Comparison of ENCODE assay signal across 21 cellular contexts in genomic region chr14:52583544-52583943, GRCh38. TPM values are rescaled to one million over a fixed set of nuclear protein-coding genes. Genes with fewer than 3 reads are reported as not detected.
A peak's percentile ranks its signal among the peaks of the same experiment; 100 is the strongest.
DNase-seq lines count a peak whose midpoint lies in the region; ATAC-seq, FAIRE-seq and TF ChIP-seq lines count a peak whose summit lies in the region.
"Had no signal": no experiment of that assay in that cellular context is flagged by ENCODE, and none has a peak within 500 bp of the region (broad histone marks: within the 10 kb centered on the region; RNA-seq: fewer than 3 reads in every experiment).

No MANE protein-coding gene starts in this region.

- H3K27ac ChIP-seq in endothelial cell of umbilical vein (ENCODE audit: insufficient read depth, low read depth, low read length) (no peak overlapping the region), osteoblast (ENCODE audit: low read depth, low read length) (no peak overlapping the region), kidney (ENCODE audit: low read depth in 2 of 2, low read length in 2 of 2) (no peak overlapping the region)
- H3K27ac ChIP-seq: 22Rv1; BLaER1 treated with 17β-estradiol and CSF1 and Interleukin-3, amounts not matched to agents 10 nM and 100 nM; HL-60 had no signal

- CTCF ChIA-PET in endothelial cell of umbilical vein (lab: Charles Lee): no interaction called here

- H3K4me3 ChIP-seq in endothelial cell of umbilical vein (replicated peaks in 1 of 3; ENCODE audit: insufficient read depth in 1 of 3, low read depth in 1 of 3, low read length in 3 of 3) (no peak overlapping the region), osteoblast (ENCODE audit: insufficient read depth, low read length) (no peak overlapping the region), kidney (ENCODE audit: low read length in 2 of 2) (no peak overlapping the region)
- H3K4me3 ChIP-seq: BLaER1 treated with 17β-estradiol and CSF1 and Interleukin-3, amounts not matched to agents 10 nM and 100 nM had no signal

- no peaks in the 10 kb centered on the region for H3K27me3 ChIP-seq in endothelial cell of umbilical vein (ENCODE audit: control insufficient read depth in 2 of 2, insufficient read depth in 2 of 2, low read length in 2 of 2)
- H3K27me3 ChIP-seq in osteoblast (ENCODE audit: insufficient read depth, low read length): no peaks in the 10 kb centered on the region
- H3K27me3 ChIP-seq: BLaER1 treated with 17β-estradiol and CSF1 and Interleukin-3, amounts not matched to agents 10 nM and 100 nM had no signal

- in situ Hi-C loops in GM13977 (cut with MboI; ENCODE audit: low pct_unique_long_range_greater_than_20kb, low sequenced_read_pairs, unreplicated experiment): no loop called here

- H3K4me1 ChIP-seq in endothelial cell of umbilical vein (ENCODE audit: control insufficient read depth, extremely low read depth, insufficient read depth, low read length) (peaks cover 12% of the 10 kb centered on the region), osteoblast (ENCODE audit: insufficient read depth, low read length) (no peaks in the 10 kb centered on the region), kidney (ENCODE audit: control insufficient read depth in 1 of 2, insufficient read depth in 1 of 2, low read depth in 1 of 2, low read length in 2 of 2) (no peaks in the 10 kb centered on the region)
- H3K4me1 ChIP-seq: BLaER1 treated with 17β-estradiol and CSF1 and Interleukin-3, amounts not matched to agents 10 nM and 100 nM had no signal

- H3K79me2 ChIP-seq in endothelial cell of umbilical vein (ENCODE audit: control insufficient read depth, insufficient read depth, low read length): no peaks in the 10 kb centered on the region
- H3K79me2 ChIP-seq in osteoblast (ENCODE audit: insufficient read depth, low read length): no peaks in the 10 kb centered on the region

- dilution Hi-C loops in endothelial cell of umbilical vein (cut with MboI; ENCODE audit: extremely low pct_ligation_motif_present, low sequenced_read_pairs): no loop called here

- no peak for TF ChIP-seq POLR2A in endothelial cell of umbilical vein (IDR thresholded peaks at IDR 0.05; ENCODE audit: low read depth, low read length)

- FAIRE-seq in endothelial cell of umbilical vein (lab: Jason Lieb, UNC) (no peak), kidney (lab: Jason Lieb, UNC) (no peak)
- FAIRE-seq: GM12892 had no signal

- intact Hi-C loops in endothelial cell of umbilical vein (cut with micrococcal nuclease) (no loop called here), kidney (cut with DNase I) (no loop called here)

- H2AFZ ChIP-seq in endothelial cell of umbilical vein (ENCODE audit: low read depth, low read length) (no peak overlapping the region), osteoblast (ENCODE audit: low read length) (peak overlapping the region; percentile 11)

- peak overlapping the region; percentile 76 for H3K4me2 ChIP-seq in endothelial cell of umbilical vein (ENCODE audit: insufficient read depth, low read length)
- no peak overlapping the region for H3K4me2 ChIP-seq in osteoblast (ENCODE audit: insufficient read depth, low read length)
- H3K4me2 ChIP-seq: BLaER1 treated with 17β-estradiol and CSF1 and Interleukin-3, amounts not matched to agents 10 nM and 100 nM had no signal

- BruUV-seq in endothelial cell of umbilical vein (replicated peaks; lab: Mats Ljungman, UMichigan): no TSS peak

- no peaks in the 10 kb centered on the region for H3K9me3 ChIP-seq in endothelial cell of umbilical vein (replicated peaks; ENCODE audit: control insufficient read depth, insufficient read depth, low read length)
- no peaks in the 10 kb centered on the region for H3K9me3 ChIP-seq in osteoblast (ENCODE audit: low read depth, low read length)
- no peaks in the 10 kb centered on the region for H3K9me3 ChIP-seq in kidney (ENCODE audit: control insufficient read depth in 1 of 2, low read length in 2 of 2)
- H3K9me3 ChIP-seq: BLaER1 treated with 17β-estradiol and CSF1 and Interleukin-3, amounts not matched to agents 10 nM and 100 nM had no signal

- no peak for ATAC-seq in GM21619 (IDR thresholded peaks at IDR 0.05; ENCODE audit: unreplicated experiment)

- H4K20me1 ChIP-seq in endothelial cell of umbilical vein (replicated peaks; ENCODE audit: control insufficient read depth, extremely low read depth, insufficient read depth, low read length) (no peaks in the 10 kb centered on the region), osteoblast (ENCODE audit: insufficient read depth, low read length) (no peaks in the 10 kb centered on the region)
- H4K20me1 ChIP-seq: BLaER1 treated with 17β-estradiol and CSF1 and Interleukin-3, amounts not matched to agents 10 nM and 100 nM had no signal

- TF ChIP-seq CTCF in endothelial cell of umbilical vein (IDR thresholded peaks at IDR 0.05; ENCODE audit: extremely low read depth in 1 of 2, insufficient read depth in 1 of 2, low read depth in 1 of 2, low read length in 2 of 2) (no peak), osteoblast (IDR thresholded peaks at IDR 0.05; ENCODE audit: extremely low read depth, low read depth, low read length) (no peak), GM13977 (IDR thresholded peaks at IDR 0.05; ENCODE audit: extremely low read depth, insufficient read depth, missing control alignments) (no peak), kidney (IDR thresholded peaks at IDR 0.05; ENCODE audit: borderline replicate concordance, extremely low read depth, insufficient read depth) (no peak)

- no peak overlapping the region for H3K9ac ChIP-seq in endothelial cell of umbilical vein (replicated peaks; ENCODE audit: extremely low read depth, insufficient read depth, low read length)
- H3K9ac ChIP-seq in kidney (ENCODE audit: low read length in 2 of 2): no peak overlapping the region
- H3K9ac ChIP-seq: BLaER1 treated with 17β-estradiol and CSF1 and Interleukin-3, amounts not matched to agents 10 nM and 100 nM had no signal

- POLR2A ChIA-PET in endothelial cell of umbilical vein (lab: Charles Lee): no interaction called here

- H3K36me3 ChIP-seq in endothelial cell of umbilical vein (ENCODE audit: control insufficient read depth in 2 of 2, extremely low read depth in 1 of 2, insufficient read depth in 2 of 2, low read length in 2 of 2) (no peaks in the 10 kb centered on the region), osteoblast (ENCODE audit: insufficient read depth, low read length) (no peaks in the 10 kb centered on the region), kidney (ENCODE audit: control insufficient read depth in 1 of 2, insufficient read depth in 2 of 2, low read length in 2 of 2) (no peaks in the 10 kb centered on the region)
- H3K36me3 ChIP-seq: BLaER1 treated with 17β-estradiol and CSF1 and Interleukin-3, amounts not matched to agents 10 nM and 100 nM had no signal

- DNase-seq in DMS53 (lab: John Stamatoyannopoulos, UW): peak; percentile 5
- no peak for DNase-seq in DMS53 treated with DMSO at 0.1 percent for 48 hours (lab: John Stamatoyannopoulos, UW; ENCODE audit: unreplicated experiment)
- DNase-seq in M059J (ENCODE audit: low read depth): peak; percentile 3
- DNase-seq in endothelial cell of umbilical vein (ENCODE audit: low read depth, low spot score): no peak
- DNase-seq in osteoblast (ENCODE audit: insufficient read length, low spot score, missing footprints): no peak
- DNase-seq in GM13977 (ENCODE audit: low spot score): no peak
- DNase-seq in kidney: no peak
- DNase-seq: CD8-positive, alpha-beta memory T cell; H7; KBM-7; NCI-H1436; NCI-H2029; NCI-H2171 treated with DMSO at 0.1 percent for 48 hours; NCI-H446 treated with DMSO at 0.1 percent for 48 hours; NCI-H748 treated with DMSO at 0.1 percent for 48 hours; SHP77 treated with DMSO at 0.1 percent for 48 hours had no signal

- no peaks in the 10 kb centered on the region for H3K9me1 ChIP-seq in endothelial cell of umbilical vein (replicated peaks; ENCODE audit: control insufficient read depth, extremely low read depth, insufficient read depth, low read length)

TF ChIP-seq in endothelial cell of umbilical vein, 7 proteins besides CTCF, POLR2A, EP300 and RAD21:
- peak; percentile 28 for TF ChIP-seq FOS (IDR thresholded peaks at IDR 0.05; ENCODE audit: borderline replicate concordance, insufficient read depth, low read length)
- TF ChIP-seq JUN (IDR thresholded peaks at IDR 0.05; ENCODE audit: borderline replicate concordance, insufficient read depth, insufficient read length, low read depth): no peak
- no peak for TF ChIP-seq POLR2AphosphoS5 (IDR thresholded peaks at IDR 0.05; ENCODE audit: insufficient read depth, low read depth, low read length)
- peak; percentile 74 for TF ChIP-seq GATA2 (IDR thresholded peaks at IDR 0.05; ENCODE audit: insufficient read depth, insufficient read length, low read depth, low read length)

RNA-seq across cellular contexts. Expression of gene GPR137C, which starts 30.9 kb away (rescaled TPM):
- 4.4 TPM in 2 replicates for total RNA-seq in M059J (2014; rRNA removed; shearing (Covaris generic))
- 3.8 and 5.7 TPM in 2 replicates for total RNA-seq in endothelial cell of umbilical vein
- 1.5 TPM in 2 replicates for polyA plus RNA-seq in endothelial cell of umbilical vein
- 0.92 and 1.1 TPM in 2 replicates for polyA plus RNA-seq in endothelial cell of umbilical vein (2011; cell fraction: cytosol; rRNA removed)
- polyA plus RNA-seq in endothelial cell of umbilical vein (2011; cell fraction: nucleus; rRNA removed): 4.6 and 4.7 TPM in 2 replicates
- 0.82 and 1.3 TPM in 2 replicates for polyA plus RNA-seq in endothelial cell of umbilical vein (2012)
- 2.4 and 3.6 TPM in 2 replicates for polyA minus RNA-seq in endothelial cell of umbilical vein
- 1.6 TPM for polyA minus RNA-seq in endothelial cell of umbilical vein (2011; cell fraction: cytosol; rRNA and poly(A)+ RNA removed)
- polyA minus RNA-seq in endothelial cell of umbilical vein (2011; cell fraction: nucleus; rRNA and poly(A)+ RNA removed): 3.8 and 4.5 TPM in 2 replicates
- 0.36 and 0.59 TPM in 2 replicates for total RNA-seq in osteoblast
- 0.54 TPM for total RNA-seq in kidney
- polyA plus RNA-seq in kidney (ENCODE audit: insufficient read depth, low read depth, low replicate concordance): 0.24 TPM
- polyA plus RNA-seq: CD8-positive, alpha-beta memory T cell had no signal

RNA-seq across cellular contexts. Expression of gene TXNDC16, which starts 31.2 kb away (rescaled TPM):
- 7.1 and 12.1 TPM in 2 replicates for total RNA-seq in M059J (2014; rRNA removed; shearing (Covaris generic))
- total RNA-seq in endothelial cell of umbilical vein (4.5 and 4.8 TPM in 2 replicates), osteoblast (9.8 and 11.5 TPM in 2 replicates), kidney (7.3 TPM)
- polyA plus RNA-seq in endothelial cell of umbilical vein (2.1 and 2.3 TPM in 2 replicates), kidney (ENCODE audit: insufficient read depth, low read depth, low replicate concordance) (2.6 TPM)
- 2.3 and 2.6 TPM in 2 replicates for polyA plus RNA-seq in endothelial cell of umbilical vein (2011; cell fraction: cytosol; rRNA removed)
- 3.2 and 3.9 TPM in 2 replicates for polyA plus RNA-seq in endothelial cell of umbilical vein (2011; cell fraction: nucleus; rRNA removed)
- polyA plus RNA-seq in endothelial cell of umbilical vein (2012): 2.3 and 3.3 TPM in 2 replicates
- 2.5 and 5.4 TPM in 2 replicates for polyA minus RNA-seq in endothelial cell of umbilical vein
- polyA minus RNA-seq in endothelial cell of umbilical vein (2011; cell fraction: cytosol; rRNA and poly(A)+ RNA removed): 10.8 TPM
- 3.9 and 4.1 TPM in 2 replicates for polyA minus RNA-seq in endothelial cell of umbilical vein (2011; cell fraction: nucleus; rRNA and poly(A)+ RNA removed)

Comparison
In these comparisons a context has a peak if more than half of its experiments do, and no peak if none do; other contexts are left out.
1. DNase-seq: peak in DMS53 (single experiment) and M059J (single experiment); none in DMS53 treated with DMSO at 0.1 percent for 48 hours (single experiment), endothelial cell of umbilical vein (single experiment), osteoblast (single experiment), GM13977 (single experiment) and kidney (single experiment).